ENCODE assay signal across 1 cellular context in the genomic region with DNA sequence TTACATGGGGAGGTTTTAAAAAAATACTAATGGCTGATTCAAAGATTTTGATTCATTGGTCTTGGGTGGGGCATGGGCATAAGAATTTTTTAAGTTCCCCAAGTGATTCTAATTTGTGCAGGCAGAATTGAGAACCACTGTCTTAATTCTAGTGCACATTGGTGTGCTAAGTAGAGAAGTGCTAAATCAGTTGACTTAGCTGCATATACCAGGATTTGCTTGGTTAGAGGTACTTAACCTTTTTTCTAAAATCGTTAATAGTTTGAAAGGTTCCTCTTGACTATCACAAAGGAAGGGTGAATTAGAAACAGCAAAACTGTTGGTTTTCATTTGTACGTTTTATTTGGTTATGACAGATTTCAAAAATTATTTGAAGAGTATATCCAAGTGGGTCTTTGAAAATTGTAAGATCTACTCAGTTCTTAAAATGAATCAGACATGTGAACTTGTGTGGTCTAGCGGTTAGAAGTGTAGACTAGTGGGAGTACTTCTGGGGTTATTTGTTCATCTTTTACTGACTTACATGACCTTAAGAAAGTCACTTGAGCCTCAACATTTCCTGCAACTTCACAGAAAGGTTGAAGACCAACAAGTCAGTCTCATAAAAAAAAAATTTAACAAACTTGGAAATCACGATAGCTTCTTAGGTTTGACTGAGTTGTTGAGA.
TF ChIP-seq lines count a peak whose summit lies in the region.

No MANE protein-coding gene starts in this region.

TF ChIP-seq in K562, 482 proteins besides CTCF, POLR2A, EP300 and RAD21 (continued from another document):
- TF ChIP-seq, protein P1, sequence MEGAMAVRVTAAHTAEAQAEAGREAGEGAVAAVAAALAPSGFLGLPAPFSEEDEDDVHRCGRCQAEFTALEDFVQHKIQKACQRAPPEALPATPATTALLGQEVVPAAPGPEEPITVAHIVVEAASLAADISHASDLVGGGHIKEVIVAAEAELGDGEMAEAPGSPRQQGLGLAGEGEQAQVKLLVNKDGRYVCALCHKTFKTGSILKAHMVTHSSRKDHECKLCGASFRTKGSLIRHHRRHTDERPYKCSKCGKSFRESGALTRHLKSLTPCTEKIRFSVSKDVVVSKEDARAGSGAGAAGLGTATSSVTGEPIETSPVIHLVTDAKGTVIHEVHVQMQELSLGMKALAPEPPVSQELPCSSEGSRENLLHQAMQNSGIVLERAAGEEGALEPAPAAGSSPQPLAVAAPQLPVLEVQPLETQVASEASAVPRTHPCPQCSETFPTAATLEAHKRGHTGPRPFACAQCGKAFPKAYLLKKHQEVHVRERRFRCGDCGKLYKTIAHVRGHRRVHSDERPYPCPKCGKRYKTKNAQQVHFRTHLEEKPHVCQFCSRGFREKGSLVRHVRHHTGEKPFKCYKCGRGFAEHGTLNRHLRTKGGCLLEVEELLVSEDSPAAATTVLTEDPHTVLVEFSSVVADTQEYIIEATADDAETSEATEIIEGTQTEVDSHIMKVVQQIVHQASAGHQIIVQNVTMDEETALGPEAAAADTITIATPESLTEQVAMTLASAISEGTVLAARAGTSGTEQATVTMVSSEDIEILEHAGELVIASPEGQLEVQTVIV (CRISPR knock-in tag; IDR thresholded peaks at IDR 0.05; ENCODE audit: borderline replicate concordance): no peak
- no peak for TF ChIP-seq ZNF699 (CRISPR knock-in tag; IDR thresholded peaks at IDR 0.05; ENCODE audit: insufficient replicate concordance)
- TF ChIP-seq PTTG1 (tag; IDR thresholded peaks at IDR 0.05; ENCODE audit: low read depth): no peak
- TF ChIP-seq, protein P2, sequence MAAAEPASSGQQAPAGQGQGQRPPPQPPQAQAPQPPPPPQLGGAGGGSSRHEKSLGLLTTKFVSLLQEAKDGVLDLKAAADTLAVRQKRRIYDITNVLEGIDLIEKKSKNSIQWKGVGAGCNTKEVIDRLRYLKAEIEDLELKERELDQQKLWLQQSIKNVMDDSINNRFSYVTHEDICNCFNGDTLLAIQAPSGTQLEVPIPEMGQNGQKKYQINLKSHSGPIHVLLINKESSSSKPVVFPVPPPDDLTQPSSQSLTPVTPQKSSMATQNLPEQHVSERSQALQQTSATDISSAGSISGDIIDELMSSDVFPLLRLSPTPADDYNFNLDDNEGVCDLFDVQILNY (CRISPR knock-in tag; IDR thresholded peaks at IDR 0.05): no peak
- TF ChIP-seq, protein P3, sequence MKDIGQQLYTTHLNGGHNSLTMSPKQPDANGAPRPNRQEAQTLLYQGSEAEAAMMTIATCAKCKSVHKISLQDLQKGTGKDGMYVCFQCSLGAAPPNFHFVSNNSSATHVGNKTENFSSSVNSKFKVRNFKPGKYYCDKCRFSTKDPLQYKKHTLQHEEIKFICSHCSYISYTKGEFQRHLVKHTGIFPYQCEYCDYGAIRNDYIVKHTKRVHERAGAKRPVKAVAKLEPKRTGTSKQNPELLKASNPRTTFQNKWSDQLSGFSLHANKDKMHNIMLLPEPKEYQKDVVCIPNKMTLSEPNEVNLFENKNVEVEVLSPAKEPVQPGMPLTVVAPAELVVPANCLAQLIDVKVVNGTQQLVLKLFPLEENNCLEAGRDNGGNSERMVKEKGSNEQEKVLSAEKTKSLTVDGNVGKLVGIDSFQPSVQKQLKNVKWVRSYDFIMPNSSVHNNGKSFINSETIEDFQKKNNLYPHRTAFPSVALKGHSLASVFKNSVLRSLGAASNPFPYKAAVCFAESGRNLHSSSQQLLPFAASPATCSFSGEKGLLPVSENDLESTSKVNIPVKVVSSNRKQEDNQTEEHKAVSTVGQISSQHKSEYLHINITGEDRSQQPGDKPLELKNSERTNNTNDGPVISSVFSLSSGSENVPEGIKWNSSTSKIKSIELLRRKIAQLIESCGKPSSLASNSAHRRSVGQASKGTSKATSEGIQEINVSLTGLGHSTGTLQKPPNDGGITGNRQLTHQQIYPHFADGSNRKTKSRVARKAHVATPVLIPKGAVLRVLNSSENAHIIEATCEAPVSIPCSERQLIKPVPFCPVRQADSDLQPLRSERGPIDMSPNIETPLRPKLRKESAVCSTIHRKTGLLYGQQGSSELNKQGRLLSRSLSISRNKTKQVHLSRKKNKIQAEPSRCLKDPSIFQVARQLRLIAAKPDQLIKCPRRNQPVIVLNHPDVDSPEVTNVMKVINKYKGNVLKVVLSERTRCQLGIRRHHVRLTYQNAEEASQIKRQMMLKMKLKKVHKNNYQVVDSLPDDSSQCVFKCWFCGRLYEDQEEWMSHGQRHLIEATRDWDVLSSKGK (CRISPR knock-in tag; IDR thresholded peaks at IDR 0.05): no peak
- TF ChIP-seq, protein P4, sequence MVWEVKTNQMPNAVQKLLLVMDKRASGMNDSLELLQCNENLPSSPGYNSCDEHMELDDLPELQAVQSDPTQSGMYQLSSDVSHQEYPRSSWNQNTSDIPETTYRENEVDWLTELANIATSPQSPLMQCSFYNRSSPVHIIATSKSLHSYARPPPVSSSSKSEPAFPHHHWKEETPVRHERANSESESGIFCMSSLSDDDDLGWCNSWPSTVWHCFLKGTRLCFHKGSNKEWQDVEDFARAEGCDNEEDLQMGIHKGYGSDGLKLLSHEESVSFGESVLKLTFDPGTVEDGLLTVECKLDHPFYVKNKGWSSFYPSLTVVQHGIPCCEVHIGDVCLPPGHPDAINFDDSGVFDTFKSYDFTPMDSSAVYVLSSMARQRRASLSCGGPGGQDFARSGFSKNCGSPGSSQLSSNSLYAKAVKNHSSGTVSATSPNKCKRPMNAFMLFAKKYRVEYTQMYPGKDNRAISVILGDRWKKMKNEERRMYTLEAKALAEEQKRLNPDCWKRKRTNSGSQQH (CRISPR knock-in tag; IDR thresholded peaks at IDR 0.05): no peak
- no peak for TF ChIP-seq CSDE1 (IDR thresholded peaks at IDR 0.05)
- no peak for TF ChIP-seq GTF2A2 (tag; IDR thresholded peaks at IDR 0.05)
